In the genomic region with DNA sequence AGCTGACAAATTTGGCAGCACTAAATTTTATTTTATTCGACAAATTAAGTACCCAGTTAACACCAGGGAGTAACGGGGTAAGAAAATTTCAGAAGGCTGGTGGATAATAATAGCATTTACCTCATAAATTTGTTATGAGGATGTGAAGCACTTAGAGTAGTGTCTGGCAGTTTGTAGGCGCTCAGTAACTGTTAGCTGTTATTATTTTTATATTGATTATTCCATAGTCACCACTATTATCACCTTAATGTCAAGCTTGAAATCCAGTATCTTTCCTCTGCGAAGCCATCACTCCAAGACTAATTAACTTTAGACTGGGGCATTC, we compare ENCODE assay signal across 8 cellular contexts. TPM values are rescaled to one million over a fixed set of nuclear protein-coding genes. Genes with fewer than 3 reads are reported as not detected.
DNase-seq lines count a peak whose midpoint lies in the region; ATAC-seq, FAIRE-seq and TF ChIP-seq lines count a peak whose summit lies in the region.

No MANE protein-coding gene starts in this region.

- intact Hi-C loops in sciatic nerve (cut with DNase I) = loop anchor here (5.0 to 10.0 kb wide), 2 partner anchors 105 to 1442 kb away; no protein-coding TSS in a partner anchor

- H3K4me3 ChIP-seq in A549 (peak overlapping the region; percentile 57), SK-N-SH (ENCODE audit: low read depth in 2 of 2, low read length in 1 of 2) (peak overlapping the region; percentile 93 to 97), cardiac muscle cell (peak overlapping the region; percentile 65), skin epidermis (peak overlapping the region; percentile 42 to 83 (median 66))

- H3K4me1 ChIP-seq in A549 = peaks cover 7% of the 10 kb centered on the region; the same call in 2 of the 3 replicates
- peaks cover 0 to 7% of the 10 kb centered on the region in 2 experiments; a peak in 1 of 4 replicates for H3K4me1 ChIP-seq in SK-N-SH (ENCODE audit: control insufficient read depth in 1 of 2, insufficient read depth in 2 of 2, low read depth in 1 of 2, low read length in 1 of 2)
- H3K4me1 ChIP-seq in cardiac muscle cell (ENCODE audit: low read depth) = peaks cover 14% of the 10 kb centered on the region

- H2AFZ ChIP-seq in SK-N-SH (ENCODE audit: low read depth) = peak overlapping the region; percentile 97

- H3K27me3 ChIP-seq in SK-N-SH (ENCODE audit: insufficient read depth) = no peaks in the 10 kb centered on the region
- no peaks in the 10 kb centered on the region for H3K27me3 ChIP-seq in cardiac muscle cell

- H3K4me2 ChIP-seq in A549 = peak overlapping the region; percentile 78
- peak overlapping the region; percentile 76 for H3K4me2 ChIP-seq in SK-N-SH

- DNase-seq in A549 (ENCODE audit: low read depth in 1 of 2, low spot score in 1 of 2) = no peak
- DNase-seq in SK-N-SH = no peak
- DNase-seq in cardiac muscle cell (ENCODE audit: low read depth in 1 of 2, low spot score in 1 of 2) = no peak
- no peak for DNase-seq in sciatic nerve (ENCODE audit: low spot score)
- no peak for DNase-seq in epidermal melanocyte (ENCODE audit: insufficient read length, low spot score)
- DNase-seq in SIG-M5 treated with dmso at 0.1 percent for 504 hours (lab: John Stamatoyannopoulos, UW; ENCODE audit: unreplicated experiment) = no peak

- H3K27ac ChIP-seq in A549 (peak overlapping the region; percentile 85 to 98), SK-N-SH (ENCODE audit: low read depth in 2 of 2, low read length in 1 of 2) (peak overlapping the region; percentile 68 to 95), cardiac muscle cell (peak overlapping the region; percentile 94), skin epidermis (peak overlapping the region in 20 of 21 experiments; percentile 74 to 94 (median 86))

- H3K9me2 ChIP-seq in SK-N-SH = no peaks in the 10 kb centered on the region

- TF ChIP-seq EP300 in A549 (IDR thresholded peaks at IDR 0.05) = no peak
- no peak for TF ChIP-seq EP300 in SK-N-SH (IDR thresholded peaks at IDR 0.05; ENCODE audit: borderline replicate concordance in 1 of 2, low read depth in 1 of 2, low read length in 1 of 2)

- TF ChIP-seq RAD21 in A549 (conservative IDR thresholded peaks at IDR 0.05 in 1 of 2, IDR thresholded peaks at IDR 0.05 in 1 of 2) (no peak), SK-N-SH (IDR thresholded peaks at IDR 0.05; ENCODE audit: low read length) (no peak)

- 23% methylated on average over 4 of the region's 4 CpGs for WGBS in A549 (ENCODE audit: missing lambda C conversion rate)
- WGBS in SK-N-SH (ENCODE audit: low lambda C conversion rate) = 21% methylated on average over 4 of the region's 4 CpGs

- no peak for FAIRE-seq in A549 (lab: Jason Lieb, UNC)

- POLR2A ChIA-PET in A549 (lab: Yijun Ruan, JAX) (interaction anchor here (0.5 to 2.0 kb wide), 12 partner anchors 13 to 147 kb away, joined by 3 to 36 read pairs (median 5); partner anchors contain the start of genes BLVRA and STK17A), SK-N-SH (lab: Yijun Ruan, JAX) (interaction anchor here (0.6 to 2.5 kb wide), 9 partner anchors 13 to 798 kb away, joined by 3 to 18 read pairs (median 4); partner anchors contain the start of genes BLVRA, MRPL32, PSMA2 and STK17A)

- no peaks in the 10 kb centered on the region for H4K20me1 ChIP-seq in SK-N-SH (ENCODE audit: insufficient read depth)

- H3K36me3 ChIP-seq in SK-N-SH (replicated peaks in 1 of 2; ENCODE audit: control insufficient read depth in 1 of 2, insufficient read depth in 2 of 2, low read length in 1 of 2) = no peaks in the 10 kb centered on the region
- H3K36me3 ChIP-seq in cardiac muscle cell = no peaks in the 10 kb centered on the region

- no peak for TF ChIP-seq CTCF in A549 (IDR thresholded peaks at IDR 0.05)
- TF ChIP-seq CTCF in SK-N-SH (IDR thresholded peaks at IDR 0.05) = no peak
- no peak for TF ChIP-seq CTCF in cardiac muscle cell (IDR thresholded peaks at IDR 0.05; ENCODE audit: low read depth, low read length)

- no peak for TF ChIP-seq POLR2A in A549 (IDR thresholded peaks at IDR 0.05; ENCODE audit: low read length)

- peaks cover 44% of the 10 kb centered on the region for H3K79me2 ChIP-seq in SK-N-SH (ENCODE audit: insufficient read depth)

- ATAC-seq in A549 = no peak; a peak in 1 of 6 replicates
- ATAC-seq in GM21526 (IDR thresholded peaks at IDR 0.05; ENCODE audit: low FRiP score, unreplicated experiment) = peak; percentile 16
- no peak for ATAC-seq in sciatic nerve

- CTCF ChIA-PET in A549 (lab: Yijun Ruan, JAX) = interaction anchor here (1.1 to 4.8 kb wide), 8 partner anchors 8 to 147 kb away, joined by 3 to 51 read pairs (median 8); partner anchors contain the start of gene STK17A
- CTCF ChIA-PET in SK-N-SH (lab: Yijun Ruan, JAX) = interaction anchor here (0.9 to 5.2 kb wide), 18 partner anchors 9 to 789 kb away, joined by 3 to 43 read pairs (median 4); partner anchors contain the start of gene STK17A

- H3F3A ChIP-seq in SK-N-SH (replicated peaks; ENCODE audit: insufficient read depth) = no peaks in the 10 kb centered on the region

- H3K9me3 ChIP-seq in A549 = no peaks in the 10 kb centered on the region
- H3K9me3 ChIP-seq in SK-N-SH = no peaks in the 10 kb centered on the region
- no peaks in the 10 kb centered on the region for H3K9me3 ChIP-seq in cardiac muscle cell (ENCODE audit: low read depth)

- H3K9ac ChIP-seq in SK-N-SH = peak overlapping the region; percentile 80

TF ChIP-seq in A549, 52 proteins besides CTCF, POLR2A, EP300 and RAD21 (continues in another document):
- TF ChIP-seq KDM1A (IDR thresholded peaks at IDR 0.05; ENCODE audit: low read depth) = no peak
- no peak for TF ChIP-seq E2F6 (IDR thresholded peaks at IDR 0.05; ENCODE audit: borderline replicate concordance, low read depth)
- no peak for TF ChIP-seq EHF (CRISPR knock-in tag; IDR thresholded peaks at IDR 0.05)
- TF ChIP-seq, protein P1, sequence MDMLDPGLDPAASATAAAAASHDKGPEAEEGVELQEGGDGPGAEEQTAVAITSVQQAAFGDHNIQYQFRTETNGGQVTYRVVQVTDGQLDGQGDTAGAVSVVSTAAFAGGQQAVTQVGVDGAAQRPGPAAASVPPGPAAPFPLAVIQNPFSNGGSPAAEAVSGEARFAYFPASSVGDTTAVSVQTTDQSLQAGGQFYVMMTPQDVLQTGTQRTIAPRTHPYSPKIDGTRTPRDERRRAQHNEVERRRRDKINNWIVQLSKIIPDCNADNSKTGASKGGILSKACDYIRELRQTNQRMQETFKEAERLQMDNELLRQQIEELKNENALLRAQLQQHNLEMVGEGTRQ (IDR thresholded peaks at IDR 0.05) = no peak

TF ChIP-seq in SK-N-SH, 30 proteins besides CTCF, POLR2A, EP300 and RAD21 (continues in another document):
- TF ChIP-seq POLR2AphosphoS5 (IDR thresholded peaks at IDR 0.05; ENCODE audit: low read depth, low read length) (no peak), ELF1 (IDR thresholded peaks at IDR 0.05) (no peak), RXRA (IDR thresholded peaks at IDR 0.05; ENCODE audit: borderline replicate concordance, low read depth) (no peak), GABPA (IDR thresholded peaks at IDR 0.05; ENCODE audit: low read depth) (no peak), FOXM1 (IDR thresholded peaks at IDR 0.05; ENCODE audit: low read depth) (no peak), RFX5 (IDR thresholded peaks at IDR 0.05; ENCODE audit: low read length) (no peak)
- TF ChIP-seq, protein P2, sequence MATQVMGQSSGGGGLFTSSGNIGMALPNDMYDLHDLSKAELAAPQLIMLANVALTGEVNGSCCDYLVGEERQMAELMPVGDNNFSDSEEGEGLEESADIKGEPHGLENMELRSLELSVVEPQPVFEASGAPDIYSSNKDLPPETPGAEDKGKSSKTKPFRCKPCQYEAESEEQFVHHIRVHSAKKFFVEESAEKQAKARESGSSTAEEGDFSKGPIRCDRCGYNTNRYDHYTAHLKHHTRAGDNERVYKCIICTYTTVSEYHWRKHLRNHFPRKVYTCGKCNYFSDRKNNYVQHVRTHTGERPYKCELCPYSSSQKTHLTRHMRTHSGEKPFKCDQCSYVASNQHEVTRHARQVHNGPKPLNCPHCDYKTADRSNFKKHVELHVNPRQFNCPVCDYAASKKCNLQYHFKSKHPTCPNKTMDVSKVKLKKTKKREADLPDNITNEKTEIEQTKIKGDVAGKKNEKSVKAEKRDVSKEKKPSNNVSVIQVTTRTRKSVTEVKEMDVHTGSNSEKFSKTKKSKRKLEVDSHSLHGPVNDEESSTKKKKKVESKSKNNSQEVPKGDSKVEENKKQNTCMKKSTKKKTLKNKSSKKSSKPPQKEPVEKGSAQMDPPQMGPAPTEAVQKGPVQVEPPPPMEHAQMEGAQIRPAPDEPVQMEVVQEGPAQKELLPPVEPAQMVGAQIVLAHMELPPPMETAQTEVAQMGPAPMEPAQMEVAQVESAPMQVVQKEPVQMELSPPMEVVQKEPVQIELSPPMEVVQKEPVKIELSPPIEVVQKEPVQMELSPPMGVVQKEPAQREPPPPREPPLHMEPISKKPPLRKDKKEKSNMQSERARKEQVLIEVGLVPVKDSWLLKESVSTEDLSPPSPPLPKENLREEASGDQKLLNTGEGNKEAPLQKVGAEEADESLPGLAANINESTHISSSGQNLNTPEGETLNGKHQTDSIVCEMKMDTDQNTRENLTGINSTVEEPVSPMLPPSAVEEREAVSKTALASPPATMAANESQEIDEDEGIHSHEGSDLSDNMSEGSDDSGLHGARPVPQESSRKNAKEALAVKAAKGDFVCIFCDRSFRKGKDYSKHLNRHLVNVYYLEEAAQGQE (IDR thresholded peaks at IDR 0.05; ENCODE audit: low read depth, low read length) = no peak

RNA-seq across cellular contexts. Expression of gene COA1, which starts 0.6 kb away (rescaled TPM):
- polyA plus RNA-seq in A549 (2011; rRNA removed) (57.5 and 84.0 TPM in 2 replicates), A549 (2017; fragmentation: RNase III; extraction: RNeasy Plus Mini Kit Qiagen cat#74134 plus additional on column Dnase treatment) (91.3 to 94.6 TPM (median 91.4 TPM) in 3 replicates), SK-N-SH (2012; rRNA removed) (42.8 and 66.3 TPM in 2 replicates), cardiac muscle cell (220 and 255 TPM in 2 replicates)
- polyA plus RNA-seq in A549 (2012; cell fraction: cytosol; rRNA removed) = 22.8 and 32.3 TPM in 2 replicates
- polyA plus RNA-seq in A549 (2012; cell fraction: nucleus; rRNA removed) = 12.7 and 39.8 TPM in 2 replicates
- polyA minus RNA-seq in A549 (2011; rRNA and poly(A)+ RNA removed) = 59.7 and 63.3 TPM in 2 replicates
- 56.6 and 60.1 TPM in 2 replicates for polyA plus RNA-seq in SK-N-SH (2012; cell fraction: cytosol; rRNA removed)
- 90.7 and 145 TPM in 2 replicates for polyA plus RNA-seq in SK-N-SH (2012; cell fraction: nucleus; rRNA removed)
- total RNA-seq in cardiac muscle cell (152 and 159 TPM in 2 replicates), sciatic nerve (56.8 TPM)

RNA-seq across cellular contexts. Expression of gene BLVRA, which starts 28.6 kb away (rescaled TPM):
- polyA plus RNA-seq in A549 (2011; rRNA removed) (71.3 and 85.4 TPM in 2 replicates), A549 (2017; fragmentation: RNase III; extraction: RNeasy Plus Mini Kit Qiagen cat#74134 plus additional on column Dnase treatment) (65.2 to 76.5 TPM (median 68.5 TPM) in 3 replicates), SK-N-SH (2012; rRNA removed) (111 and 123 TPM in 2 replicates), cardiac muscle cell (79.2 and 84.4 TPM in 2 replicates)
- polyA plus RNA-seq in A549 (2012; cell fraction: cytosol; rRNA removed) = 50.1 and 63.7 TPM in 2 replicates
- polyA plus RNA-seq in A549 (2012; cell fraction: nucleus; rRNA removed) = 23.7 and 31.3 TPM in 2 replicates
- 29.5 and 36.9 TPM in 2 replicates for polyA minus RNA-seq in A549 (2011; rRNA and poly(A)+ RNA removed)
- 139 and 156 TPM in 2 replicates for polyA plus RNA-seq in SK-N-SH (2012; cell fraction: cytosol; rRNA removed)
- polyA plus RNA-seq in SK-N-SH (2012; cell fraction: nucleus; rRNA removed) = 51.7 and 55.2 TPM in 2 replicates
- total RNA-seq in cardiac muscle cell (34.0 and 39.2 TPM in 2 replicates), sciatic nerve (64.4 TPM)
